ENCODE assay signal across 8 cellular contexts in genomic region chr14:51989293-51990234, GRCh38. TPM values are rescaled to one million over a fixed set of nuclear protein-coding genes. Genes with fewer than 3 reads are reported as not detected.
DNase-seq lines count a peak whose midpoint lies in the region; ATAC-seq, FAIRE-seq and TF ChIP-seq lines count a peak whose summit lies in the region.

RTRAF (plus strand) TSS chr14:51989546; CDS start chr14:51989640, 94 bp downstream.

- no peaks in the 10 kb centered on the region for H3K9me3 ChIP-seq in keratinocyte (ENCODE audit: control insufficient read depth, low read depth, low read length)

- peaks cover 9% of the 10 kb centered on the region for H3K4me1 ChIP-seq in keratinocyte (ENCODE audit: control insufficient read depth, extremely low read depth, insufficient read depth, low read length)

- no peaks in the 10 kb centered on the region for H3K27me3 ChIP-seq in keratinocyte (ENCODE audit: control insufficient read depth, extremely low read depth, insufficient read depth, low read length)

- H3K36me3 ChIP-seq in keratinocyte (ENCODE audit: control insufficient read depth in 2 of 2, extremely low read depth in 1 of 2, insufficient read depth in 2 of 2, low read length in 2 of 2), result peaks cover 3 to 9% of the 10 kb centered on the region in 2 experiments

- peak; percentile 32 for FAIRE-seq in keratinocyte (lab: Jason Lieb, UNC)

- H3K4me2 ChIP-seq in keratinocyte (ENCODE audit: control insufficient read depth, extremely low read depth, insufficient read depth, low read depth, low read length), result peak within 1 kb of the TSS; percentile 93

- H2AFZ ChIP-seq in keratinocyte (ENCODE audit: control insufficient read depth, low read length), result peak within 1 kb of the TSS; percentile 97

- H3K4me3 ChIP-seq in AG09309 (ENCODE audit: control insufficient read depth, low read depth, low read length) (peak within 1 kb of the TSS; percentile 93), keratinocyte (ENCODE audit: control insufficient read depth in 2 of 3, extremely low read depth in 1 of 3, insufficient read depth in 2 of 3, low read depth in 1 of 3, low read length in 3 of 3) (peak within 1 kb of the TSS; percentile 80 to 95 (median 92))

- dilution Hi-C loops in keratinocyte (cut with MboI; ENCODE audit: extremely low pct_ligation_motif_present, low sequenced_read_pairs), result no loop called here

- DNase-seq in AG09309 (ENCODE audit: low read depth) (peak; percentile 74), NCI-H345 treated with DMSO at 0.1 percent for 48 hours (lab: John Stamatoyannopoulos, UW; ENCODE audit: unreplicated experiment) (peak; percentile 92), cerebellar cortex (ENCODE audit: low spot score) (peak; percentile 93), keratinocyte (ENCODE audit: low read depth, low spot score) (peak; percentile 9)
- DNase-seq in stimulated activated CD4-positive, alpha-beta T cell treated with anti-CD3 and anti-CD28 coated beads, Interleukin-15, amount 100 ng/mL, for 1 hour (ENCODE audit: low read depth in 1 of 2, low spot score in 1 of 2), result peak; percentile 79 to 88

- H4K20me1 ChIP-seq in keratinocyte (ENCODE audit: control insufficient read depth, extremely low read depth, insufficient read depth, low read length), result no peaks in the 10 kb centered on the region

- H3K9ac ChIP-seq in keratinocyte (ENCODE audit: control insufficient read depth, extremely low read depth, insufficient read depth, low read length), result peak within 1 kb of the TSS; percentile 77

- peaks cover 39% of the 10 kb centered on the region for H3K79me2 ChIP-seq in keratinocyte (ENCODE audit: control insufficient read depth, insufficient read depth, low read length)

- TF ChIP-seq CTCF in AG09309 (IDR thresholded peaks at IDR 0.05; ENCODE audit: control insufficient read depth, insufficient read depth, low read depth, low read length, missing control alignments) (no peak), keratinocyte (optimal IDR thresholded peaks at IDR 0.05 in 1 of 3, IDR thresholded peaks at IDR 0.05 in 1 of 3, conservative IDR thresholded peaks at IDR 0.05 in 1 of 3; ENCODE audit: extremely low read depth in 1 of 3, insufficient read depth in 2 of 3, low read length in 3 of 3) (no peak)

- peak within 1 kb of the TSS; percentile 72 for H3K27ac ChIP-seq in keratinocyte (ENCODE audit: control insufficient read depth, insufficient read depth, low read length)

- no peaks in the 10 kb centered on the region for H3K9me1 ChIP-seq in keratinocyte (ENCODE audit: control insufficient read depth, extremely low read depth, insufficient read depth, low read length)

- ATAC-seq in GM19023 (IDR thresholded peaks at IDR 0.05; ENCODE audit: unreplicated experiment), result peak; percentile 97
- ATAC-seq in HG03280 (IDR thresholded peaks at IDR 0.05; ENCODE audit: unreplicated experiment), result peak; percentile 94
- ATAC-seq in activated CD4-positive, CD25-positive, alpha-beta regulatory T cell treated with anti-CD3 and anti-CD28 coated beads, Interleukin-2, amount 50 U/mL, for 24 hours, result peak; percentile 96 to 97

RNA-seq across cellular contexts. Expression of gene RTRAF, which starts in this region (rescaled TPM):
- polyA plus RNA-seq in keratinocyte, result 106 to 255 TPM (median 196 TPM) in 3 replicates
- polyA plus RNA-seq in keratinocyte (2011; ENCODE audit: low read depth), result 150 TPM
- 132 and 225 TPM in 2 replicates for polyA plus RNA-seq in keratinocyte (2011; cell fraction: cytosol; rRNA removed)
- 56.6 and 75.0 TPM in 2 replicates for polyA plus RNA-seq in keratinocyte (2011; cell fraction: nucleus; rRNA removed)
- 226 and 229 TPM in 2 replicates for polyA plus RNA-seq in keratinocyte (2012; ENCODE audit: low replicate concordance)
- polyA minus RNA-seq in keratinocyte, result 35.4 to 98.9 TPM (median 54.1 TPM) in 3 replicates
- 166 TPM for polyA minus RNA-seq in keratinocyte (2011; cell fraction: cytosol; rRNA and poly(A)+ RNA removed)
- 34.2 and 46.6 TPM in 2 replicates for polyA minus RNA-seq in keratinocyte (2011; cell fraction: nucleus; rRNA and poly(A)+ RNA removed)

Comparison
In these comparisons a context has a peak if more than half of its experiments do, and no peak if none do; other contexts are left out.
1. Peak in every context shown above with its lines: DNase-seq, ATAC-seq, H3K4me3 ChIP-seq and H3K27ac ChIP-seq.
2. DNase-seq: peak in every context shown above with its lines; median percentile 93 in cerebellar cortex; 92 in NCI-H345 treated with DMSO at 0.1 percent for 48 hours; 84 in stimulated activated CD4-positive, alpha-beta T cell treated with anti-CD3 and anti-CD28 coated beads, Interleukin-15, amount 100 ng/mL, for 1 hour; 74 in AG09309; 9 in keratinocyte.